In the genomic region with DNA sequence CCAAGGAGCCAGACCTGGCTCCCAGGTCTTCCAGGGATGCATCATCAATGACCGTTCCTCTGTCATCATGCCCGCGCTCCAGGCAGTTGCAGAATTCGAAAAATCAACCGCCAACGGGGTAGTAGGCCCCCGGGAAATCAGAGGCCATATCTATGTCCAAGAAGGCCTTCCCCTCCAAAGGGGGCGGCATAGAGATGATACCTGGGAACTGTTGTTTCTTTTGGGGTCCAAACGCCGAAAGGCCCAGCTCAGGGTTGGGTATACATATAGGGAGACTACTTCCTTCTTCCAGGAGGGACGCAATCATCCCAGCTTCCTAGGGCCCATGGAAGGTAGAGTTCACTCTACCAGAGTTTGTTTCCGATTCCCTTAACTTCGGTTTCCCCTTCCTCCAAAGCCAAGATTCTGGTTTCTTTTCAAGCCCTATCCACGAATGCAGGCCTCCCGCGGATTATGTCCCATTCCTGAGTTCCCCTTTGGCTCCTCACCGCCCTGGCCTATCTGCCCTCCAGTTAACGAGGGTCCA, we compare ENCODE assay signal across 8 cellular contexts. TPM values are rescaled to one million over a fixed set of nuclear protein-coding genes. Genes with fewer than 3 reads are reported as not detected.
A peak's percentile ranks its signal among the peaks of the same experiment; 100 is the strongest.
DNase-seq lines count a peak whose midpoint lies in the region; ATAC-seq and TF ChIP-seq lines count a peak whose summit lies in the region.

No MANE protein-coding gene starts in this region.

- peak overlapping the region; percentile 85 for H3K9ac ChIP-seq in rectal smooth muscle tissue (ENCODE audit: low read length)

- no peak for TF ChIP-seq CTCF in CD4-positive, alpha-beta T cell (IDR thresholded peaks at IDR 0.05)
- TF ChIP-seq CTCF in HFFc6 (IDR thresholded peaks at IDR 0.05), result no peak; the same call in 1 of the 2 replicates

- peaks cover 58% of the 10 kb centered on the region for H3K36me3 Mint-ChIP-seq in CD4-positive, alpha-beta T cell (ENCODE audit: low read depth)
- peaks cover 37% of the 10 kb centered on the region for H3K36me3 Mint-ChIP-seq in HFFc6 (ENCODE audit: low read depth)

- no peak for ATAC-seq in CD4-positive, alpha-beta T cell (ENCODE audit: poor library complexity)
- ATAC-seq in GM18907 (IDR thresholded peaks at IDR 0.05; ENCODE audit: unreplicated experiment) (no peak), GM18502 (IDR thresholded peaks at IDR 0.05; ENCODE audit: poor library complexity, unreplicated experiment) (no peak)

- H3K27ac Mint-ChIP-seq in CD4-positive, alpha-beta T cell, result peak overlapping the region; percentile 99
- H3K27ac Mint-ChIP-seq in HFFc6, result peak overlapping the region; percentile 99

- H3K27me3 ChIP-seq in CD4-positive, alpha-beta T cell (ENCODE audit: control insufficient read depth, insufficient read depth, low read length), result no peaks in the 10 kb centered on the region
- no peaks in the 10 kb centered on the region for H3K27me3 ChIP-seq in rectal smooth muscle tissue (ENCODE audit: control insufficient read depth, insufficient read depth, low read length)

- peak overlapping the region; percentile 95 for H3K4me3 ChIP-seq in rectal smooth muscle tissue (ENCODE audit: low read length)

- peaks cover 4% of the 10 kb centered on the region for H3K36me3 ChIP-seq in rectal smooth muscle tissue (ENCODE audit: control insufficient read depth, insufficient read depth, low read length)

- no peak for DNase-seq in CD4-positive, alpha-beta T cell
- DNase-seq in HFFc6, result peak; percentile 34
- peak; percentile 28 to 36 for DNase-seq in activated T-cell treated with anti-CD3 and anti-CD28 coated beads, Interleukin-2, amount 50 U/mL, for 48 hours
- peak; percentile 34 for DNase-seq in glomerular visceral epithelial cell (ENCODE audit: extremely low spot score)
- DNase-seq in COLO668 (lab: John Stamatoyannopoulos, UW; ENCODE audit: unreplicated experiment), result no peak

- no peaks in the 10 kb centered on the region for H3K9me3 ChIP-seq in CD4-positive, alpha-beta T cell (ENCODE audit: control insufficient read depth, low read length)

- H3K4me3 Mint-ChIP-seq in CD4-positive, alpha-beta T cell, result peak overlapping the region; percentile 100
- peak overlapping the region; percentile 100 for H3K4me3 Mint-ChIP-seq in HFFc6

- H3K4me1 Mint-ChIP-seq in CD4-positive, alpha-beta T cell (ENCODE audit: low read depth), result peaks cover 64% of the 10 kb centered on the region
- H3K4me1 Mint-ChIP-seq in HFFc6 (ENCODE audit: low read depth), result peaks cover 40% of the 10 kb centered on the region

- POLR2A ChIA-PET in CD4-positive, alpha-beta T cell (lab: Charles Lee), result interaction anchor here (1.1 to 2.0 kb wide), 2 partner anchors 46 to 53 kb away, joined by 4 to 11 read pairs; partner anchors contain the start of gene UBAP1

- H3K27me3 Mint-ChIP-seq in CD4-positive, alpha-beta T cell, result no peaks in the 10 kb centered on the region
- H3K27me3 Mint-ChIP-seq in HFFc6 (ENCODE audit: insufficient read depth), result no peaks in the 10 kb centered on the region

- H3K9me3 Mint-ChIP-seq in CD4-positive, alpha-beta T cell, result no peaks in the 10 kb centered on the region
- no peaks in the 10 kb centered on the region for H3K9me3 Mint-ChIP-seq in HFFc6

- CTCF ChIA-PET in CD4-positive, alpha-beta T cell (lab: Charles Lee), result no interaction called here

- intact Hi-C loops in CD4-positive, alpha-beta T cell (cut with DNase I, micrococcal nuclease), result loop anchor here (1.0 to 10.0 kb wide), 9 partner anchors 53 to 399 kb away; partner anchors contain the start of genes DNAI1 (in 1 of the 2), ENHO (in 1 of the 2), FAM219A (in 1 of the 2) and KIF24 (in 1 of the 2)

- H3K4me1 ChIP-seq in rectal smooth muscle tissue (ENCODE audit: control insufficient read depth, insufficient read depth, low read length), result peaks cover 8% of the 10 kb centered on the region

- H3K27ac ChIP-seq in CD4-positive, alpha-beta T cell (ENCODE audit: low read depth, low read length), result peak overlapping the region; percentile 88
- H3K27ac ChIP-seq in rectal smooth muscle tissue (ENCODE audit: low read depth, low read length), result peak overlapping the region; percentile 81

RNA-seq across cellular contexts. Expression of gene DCAF12, which starts 0.8 kb away (rescaled TPM):
- total RNA-seq in CD4-positive, alpha-beta T cell, result 1 to 10 TPM; 5.4 to 5.9 TPM
- total RNA-seq in HFFc6 (2021; fragmentation: NEBNext Ultra II Directional; extraction: Animal tissue kit (Norgen Biotek cat#: 25700)), result 10 to 100 TPM; 18.0 to 23.2 (median 19.1) TPM

RNA-seq across cellular contexts. Expression of gene UBAP1, which starts 53.1 kb away (rescaled TPM):
- 10 to 100 TPM; 47.1 to 50.4 TPM for total RNA-seq in CD4-positive, alpha-beta T cell
- 10 to 100 TPM; 36.7 to 43.9 (median 41.4) TPM for total RNA-seq in HFFc6 (2021; fragmentation: NEBNext Ultra II Directional; extraction: Animal tissue kit (Norgen Biotek cat#: 25700))

Comparison
In these comparisons a context has a peak if more than half of its experiments do, and no peak if none do; other contexts are left out.
1. DNase-seq: peak in HFFc6 (single experiment), activated T-cell treated with anti-CD3 and anti-CD28 coated beads, Interleukin-2, amount 50 U/mL, for 48 hours (2 of 2) and glomerular visceral epithelial cell (single experiment); none in CD4-positive, alpha-beta T cell (0 of 10) and COLO668 (single experiment).